9 cellular contexts compared by ENCODE assay signal in genomic region chr5:151740958-151741373, GRCh38. TPM values are rescaled to one million over a fixed set of nuclear protein-coding genes. Genes with fewer than 3 reads are reported as not detected.
A peak's percentile ranks its signal among the peaks of the same experiment; 100 is the strongest.
DNase-seq lines count a peak whose midpoint lies in the region; ATAC-seq and TF ChIP-seq lines count a peak whose summit lies in the region.
"Had no signal": no experiment of that assay in that cellular context is flagged by ENCODE, and none has a peak within 500 bp of the region (broad histone marks: within the 10 kb centered on the region; RNA-seq: fewer than 3 reads in every experiment).

No MANE protein-coding gene starts in this region.

- H3K4me1 ChIP-seq in CD4-positive, CD25-positive, alpha-beta regulatory T cell (ENCODE audit: control insufficient read depth, insufficient read depth, low read length, poor library complexity, severe bottlenecking), result peaks cover 21% of the 10 kb centered on the region
- H3K4me1 ChIP-seq in HCT116 (ENCODE audit: control insufficient read depth in 1 of 2, insufficient read depth in 2 of 2, low read length in 2 of 2), result peaks cover 55 to 68% of the 10 kb centered on the region in 2 experiments
- H3K4me1 ChIP-seq in lung (ENCODE audit: control insufficient read depth in 2 of 2, insufficient read depth in 2 of 2, low read length in 2 of 2), result peaks cover 4 to 7% of the 10 kb centered on the region in 2 donors

- ATAC-seq in CD4-positive, CD25-positive, alpha-beta regulatory T cell (ENCODE audit: low read depth in 2 of 2), result no peak
- ATAC-seq in HCT116 (no peak), lung (ENCODE audit: insufficient read depth, low FRiP score) (no peak), GM18873 (IDR thresholded peaks at IDR 0.05; ENCODE audit: low FRiP score, unreplicated experiment) (no peak), left lobe of liver (no peak)
- ATAC-seq in activated T-helper 17 cell treated with anti-CD3 and anti-CD28 coated beads, Interleukin-2, amount 50 U/mL, for 72 hours (replicated peaks), result no peak

- H3K27ac ChIP-seq in CD4-positive, CD25-positive, alpha-beta regulatory T cell (ENCODE audit: insufficient read depth, low read length, poor library complexity, severe bottlenecking), result no peak overlapping the region
- H3K27ac ChIP-seq in HCT116 (ENCODE audit: low read depth, low read length) (no peak overlapping the region), lung (ENCODE audit: low read depth in 1 of 2, low read length in 1 of 2) (peak overlapping the region; percentile 56 to 67)

- no peaks in the 10 kb centered on the region for H3K27me3 Mint-ChIP-seq in CD4-positive, CD25-positive, alpha-beta regulatory T cell
- H3K27me3 Mint-ChIP-seq in activated T-helper 17 cell treated with anti-CD3 and anti-CD28 coated beads, Interleukin-2, amount 50 U/mL, for 72 hours, result no peaks in the 10 kb centered on the region
- H3K27me3 Mint-ChIP-seq: progenitor cell of endocrine pancreas had no signal

- TF ChIP-seq RAD21 in HCT116 (IDR thresholded peaks at IDR 0.05; ENCODE audit: low read depth), result no peak

- DNase-seq in CD4-positive, CD25-positive, alpha-beta regulatory T cell, result no peak
- DNase-seq in HCT116 (ENCODE audit: low read depth, low spot score) (no peak), lung (ENCODE audit: low spot score) (no peak), NCI-H1436 treated with DMSO at 0.1 percent for 48 hours (lab: John Stamatoyannopoulos, UW) (no peak), left lobe of liver (ENCODE audit: low spot score) (no peak)

- WGBS in lung, 2 donors, result 66 to 79% methylated on average over 2 of the region's 2 CpGs

- no peak overlapping the region for H3K4me3 ChIP-seq in CD4-positive, CD25-positive, alpha-beta regulatory T cell (ENCODE audit: low read depth, low read length)
- 0 out of 4 replicates have a peak overlapping the region, but pooled peaks of 1 of the 2 experiments have one; percentile 46 for H3K4me3 ChIP-seq in HCT116 (replicated peaks in 1 of 2; ENCODE audit: low read depth in 1 of 2, low read length in 2 of 2)
- H3K4me3 ChIP-seq in WI38 (ENCODE audit: low read depth, low read length), result peak overlapping the region; percentile 20; the same call in 1 of the 2 replicates
- no peak overlapping the region for H3K4me3 ChIP-seq in lung

- RAD21 ChIA-PET in HCT116 (lab: Charles Lee; ENCODE audit: low non-redundant PET in 1 of 2, low total read pairs in 2 of 2, uncharacterized antibody in 2 of 2, unreplicated experiment in 2 of 2), result interaction anchor here (0.6 to 3.9 kb wide), 5 partner anchors 30 to 89 kb away, joined by 3 to 25 read pairs (median 7); partner anchors contain the start of gene G3BP1 (in 1 of the 2)

- H3K9me3 Mint-ChIP-seq in CD4-positive, CD25-positive, alpha-beta regulatory T cell, result no peaks in the 10 kb centered on the region
- H3K9me3 Mint-ChIP-seq in activated T-helper 17 cell treated with anti-CD3 and anti-CD28 coated beads, Interleukin-2, amount 50 U/mL, for 72 hours, result no peaks in the 10 kb centered on the region

- no peaks in the 10 kb centered on the region for H3K79me2 ChIP-seq in HCT116 (ENCODE audit: insufficient read depth, low read length)

- peaks cover 34% of the 10 kb centered on the region for H3K36me3 Mint-ChIP-seq in CD4-positive, CD25-positive, alpha-beta regulatory T cell
- peaks cover 46% of the 10 kb centered on the region for H3K36me3 Mint-ChIP-seq in activated T-helper 17 cell treated with anti-CD3 and anti-CD28 coated beads, Interleukin-2, amount 50 U/mL, for 72 hours (ENCODE audit: low read depth)

- H3K4me2 ChIP-seq in HCT116 (ENCODE audit: low read length), result peak overlapping the region; percentile 80

- CTCF ChIA-PET in HCT116 (lab: Charles Lee), result interaction anchor here (0.7 to 5.2 kb wide), 17 partner anchors 10 to 422 kb away, joined by 3 to 103 read pairs (median 4); no protein-coding TSS in a partner anchor

- no peak overlapping the region for H2AFZ ChIP-seq in HCT116 (ENCODE audit: low read depth, low read length, poor library complexity, severe bottlenecking)

- no peaks in the 10 kb centered on the region for H3K9me3 ChIP-seq in CD4-positive, CD25-positive, alpha-beta regulatory T cell (ENCODE audit: control insufficient read depth in 2 of 2, low read length in 2 of 2)
- H3K9me3 ChIP-seq in HCT116 (ENCODE audit: control insufficient read depth in 1 of 2, insufficient read depth in 1 of 2, low read depth in 1 of 2, low read length in 2 of 2) (no peaks in the 10 kb centered on the region), lung (ENCODE audit: control insufficient read depth in 2 of 2, insufficient read depth in 1 of 2, low read length in 1 of 2) (no peaks in the 10 kb centered on the region)

- no peak for TF ChIP-seq CTCF in HCT116 (IDR thresholded peaks at IDR 0.05 in 2 of 3, conservative IDR thresholded peaks at IDR 0.05 in 1 of 3; ENCODE audit: borderline replicate concordance in 1 of 3, insufficient read depth in 1 of 3, low read depth in 2 of 3, low read length in 2 of 3)
- no peak for TF ChIP-seq CTCF in WI38 (IDR thresholded peaks at IDR 0.05; ENCODE audit: low read depth, low read length)
- TF ChIP-seq CTCF in lung (IDR thresholded peaks at IDR 0.05; ENCODE audit: control extremely low read depth, extremely low read depth), result no peak

- intact Hi-C loops in HCT116 (cut with micrococcal nuclease), result loop anchor here (5.0 to 10.0 kb wide), 4 partner anchors 219 to 486 kb away; partner anchors contain the start of gene GM2A

- no peaks in the 10 kb centered on the region for H4K20me1 ChIP-seq in HCT116 (ENCODE audit: insufficient read depth)

- no peaks in the 10 kb centered on the region for H3K9me2 ChIP-seq in HCT116 (ENCODE audit: insufficient read depth)

- peak overlapping the region; percentile 53 for H3K9ac ChIP-seq in HCT116 (ENCODE audit: low read length)

- TF ChIP-seq POLR2A in HCT116 (IDR thresholded peaks at IDR 0.05; ENCODE audit: borderline replicate concordance, extremely low read depth, insufficient read depth, insufficient read length), result no peak

- H3K4me3 Mint-ChIP-seq in CD4-positive, CD25-positive, alpha-beta regulatory T cell, result peak overlapping the region in 1 of 4 donors; percentile 7
- H3K4me3 Mint-ChIP-seq in activated T-helper 17 cell treated with anti-CD3 and anti-CD28 coated beads, Interleukin-2, amount 50 U/mL, for 72 hours, result no peak overlapping the region

- POLR2A ChIA-PET in HCT116 (lab: Charles Lee), result no interaction called here

- H3K27ac Mint-ChIP-seq in CD4-positive, CD25-positive, alpha-beta regulatory T cell, result peak overlapping the region in 2 of 3 donors; percentile 27 to 72
- no peak overlapping the region for H3K27ac Mint-ChIP-seq in activated T-helper 17 cell treated with anti-CD3 and anti-CD28 coated beads, Interleukin-2, amount 50 U/mL, for 72 hours

- peaks cover 21% of the 10 kb centered on the region for H3K36me3 ChIP-seq in CD4-positive, CD25-positive, alpha-beta regulatory T cell (ENCODE audit: control insufficient read depth, insufficient read depth, low read length)
- H3K36me3 ChIP-seq in HCT116 (ENCODE audit: control insufficient read depth in 1 of 2, insufficient read depth in 2 of 2, low read length in 2 of 2) (no peaks in the 10 kb centered on the region), lung (ENCODE audit: control insufficient read depth in 2 of 2, insufficient read depth in 2 of 2, low read length in 2 of 2) (peaks cover 0 to 11% of the 10 kb centered on the region in 2 donors)

- BruUV-seq in HCT116 (replicated peaks; lab: Mats Ljungman, UMichigan), result no TSS peak

- H3K27me3 ChIP-seq in CD4-positive, CD25-positive, alpha-beta regulatory T cell (ENCODE audit: control insufficient read depth, insufficient read depth, low read length), result no peaks in the 10 kb centered on the region
- no peaks in the 10 kb centered on the region for H3K27me3 ChIP-seq in HCT116 (ENCODE audit: insufficient read depth, low read length)
- H3K27me3 ChIP-seq in lung (ENCODE audit: control insufficient read depth, insufficient read depth), result no peaks in the 10 kb centered on the region

- H3K4me1 Mint-ChIP-seq in CD4-positive, CD25-positive, alpha-beta regulatory T cell, result peaks cover 4 to 28% (median 20%) of the 10 kb centered on the region in 4 donors
- H3K4me1 Mint-ChIP-seq in activated T-helper 17 cell treated with anti-CD3 and anti-CD28 coated beads, Interleukin-2, amount 50 U/mL, for 72 hours, result peaks cover 19% of the 10 kb centered on the region

TF ChIP-seq in HCT116, 20 proteins besides CTCF, POLR2A, EP300 and RAD21:
- TF ChIP-seq SRF (IDR thresholded peaks at IDR 0.05; ENCODE audit: low read depth) (no peak), FOSL1 (IDR thresholded peaks at IDR 0.05; ENCODE audit: low read depth) (no peak), SP1 (IDR thresholded peaks at IDR 0.05; ENCODE audit: low read depth) (no peak)
TF ChIP-seq in HCT116: peak in this region for 0.

RNA-seq across cellular contexts. Expression of gene ATOX1, which starts 17.5 kb away (rescaled TPM):
- total RNA-seq in CD4-positive, CD25-positive, alpha-beta regulatory T cell, result 19.6 TPM
- 10 to 100 TPM; 70.5 to 98.3 (median 76.7) TPM for polyA plus RNA-seq in CD4-positive, CD25-positive, alpha-beta regulatory T cell
- 66.2 TPM for total RNA-seq in HCT116 (2021; ENCODE audit: unreplicated experiment)
- polyA plus RNA-seq in HCT116 (2012), result 58.0 and 77.2 TPM in 2 replicates
- total RNA-seq in lung, result 10 to 100 TPM; 65.1 to 96.8 TPM
- 100 to 1,000 TPM; 145 to 225 TPM for polyA plus RNA-seq in lung
- 10 to 100 TPM; 41.8 to 87.8 TPM for total RNA-seq in activated T-helper 17 cell treated with anti-CD3 and anti-CD28 coated beads, Interleukin-2, amount 50 U/mL, for 72 hours
- total RNA-seq in left lobe of liver, result 72.9 TPM

RNA-seq across cellular contexts. Expression of gene G3BP1, which starts 30.8 kb away (rescaled TPM):
- total RNA-seq in CD4-positive, CD25-positive, alpha-beta regulatory T cell, result 108 TPM
- polyA plus RNA-seq in CD4-positive, CD25-positive, alpha-beta regulatory T cell, result 100 to 1,000 TPM; 176 to 199 (median 184) TPM
- 296 TPM for total RNA-seq in HCT116 (2021; ENCODE audit: unreplicated experiment)
- 105 and 111 TPM in 2 replicates for polyA plus RNA-seq in HCT116 (2012)
- total RNA-seq in lung, result 100 to 1,000 TPM; 134 to 171 TPM
- 10 to 100 TPM; 19.1 to 40.5 TPM for polyA plus RNA-seq in lung
- 100 to 1,000 TPM; 149 to 251 TPM for total RNA-seq in activated T-helper 17 cell treated with anti-CD3 and anti-CD28 coated beads, Interleukin-2, amount 50 U/mL, for 72 hours
- total RNA-seq in left lobe of liver, result 90.0 TPM

RNA-seq across cellular contexts. Expression of gene SPARC, which starts 54.3 kb away (rescaled TPM):
- 34.6 TPM for total RNA-seq in CD4-positive, CD25-positive, alpha-beta regulatory T cell
- not detected for polyA plus RNA-seq in CD4-positive, CD25-positive, alpha-beta regulatory T cell
- total RNA-seq in HCT116 (2021; ENCODE audit: unreplicated experiment) (3.0 TPM), lung (1,000 to 10,000 TPM in 1 of 2 donors, 100 to 1,000 TPM in 1; 985 to 1,186 TPM), left lobe of liver (90.7 TPM)
- 0.04 and 0.52 TPM in 2 replicates for polyA plus RNA-seq in HCT116 (2012)
- polyA plus RNA-seq in lung, result 100 to 1,000 TPM; 145 to 850 TPM
- total RNA-seq in activated T-helper 17 cell treated with anti-CD3 and anti-CD28 coated beads, Interleukin-2, amount 50 U/mL, for 72 hours, result under 1 TPM in 1 of 2 donors, not detected in 1; 0.26 TPM

Comparison
In these comparisons a context has a peak if more than half of its experiments do, and no peak if none do; other contexts are left out.
1. H3K27ac ChIP-seq: peak in lung (2 of 2); none in CD4-positive, CD25-positive, alpha-beta regulatory T cell (single experiment) and HCT116 (single experiment).
2. RNA of gene SPARC, which starts 54.3 kb away (total RNA-seq): 985 to 1,186 TPM in lung; 90.7 TPM in left lobe of liver (single experiment), 34.6 TPM in CD4-positive, CD25-positive, alpha-beta regulatory T cell (single experiment), 3.0 TPM in HCT116 (single experiment) and 0.26 TPM in activated T-helper 17 cell treated with anti-CD3 and anti-CD28 coated beads, Interleukin-2, amount 50 U/mL, for 72 hours; every median in the first group is over 10 times any median in the second.